ENCODE assay signal across 22 cellular contexts in the genomic region with DNA sequence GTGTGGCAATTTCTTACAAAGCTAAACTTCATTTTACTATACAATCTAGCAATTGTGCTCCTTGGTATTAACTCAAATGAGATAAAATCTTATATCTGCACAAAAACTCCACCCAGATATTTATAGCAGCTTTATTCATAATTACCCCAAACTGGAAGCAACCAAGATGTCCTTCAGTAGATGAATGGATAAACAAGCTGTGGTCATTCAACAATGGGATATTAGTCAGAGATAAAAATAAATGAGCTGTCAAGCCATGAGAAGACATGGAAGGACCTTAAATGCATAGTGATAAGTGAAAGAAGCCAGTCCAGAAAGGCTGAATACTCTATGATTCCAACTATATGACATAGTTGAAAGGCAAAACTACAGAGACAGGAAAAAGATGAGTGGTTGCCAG.
"Had no signal": no experiment of that assay in that cellular context is flagged by ENCODE, and none has a peak within 500 bp of the region (broad histone marks: within the 10 kb centered on the region; RNA-seq: fewer than 3 reads in every experiment).

No MANE protein-coding gene starts in this region.

- H3K4me3 ChIP-seq: colonic mucosa, esophagus squamous epithelium, gastroesophageal sphincter, heart left ventricle, hepatocyte, left ventricle myocardium inferior, lower lobe of right lung had no signal

- H3K9me3 ChIP-seq: colonic mucosa, lower lobe of right lung had no signal

- H2AFZ ChIP-seq: hepatocyte had no signal

- H3K27ac ChIP-seq: colonic mucosa, esophagus squamous epithelium, gastroesophageal sphincter, heart left ventricle, hepatocyte, left ventricle myocardium inferior, lower lobe of right lung had no signal

- H3K27me3 ChIP-seq: colonic mucosa, esophagus squamous epithelium, gastroesophageal sphincter, heart left ventricle, hepatocyte had no signal

- H3K79me2 ChIP-seq: hepatocyte had no signal

- H3K36me3 ChIP-seq: colonic mucosa, esophagus squamous epithelium, gastroesophageal sphincter, heart left ventricle, left ventricle myocardium inferior, lower lobe of right lung had no signal

- H3K4me2 ChIP-seq: hepatocyte had no signal

- DNase-seq: cerebellar nuclear complex; colonic mucosa; cortex of kidney; effector CD8-positive, alpha-beta T cell; effector memory CD8-positive, alpha-beta T cell; endodermal cell; esophagus squamous epithelium; foreskin fibroblast; foreskin melanocyte; heart left ventricle; hypothalamus; immature natural killer cell; islet precursor cell; kidney; kidney glomerular epithelial cell; left colon; left ventricle myocardium inferior; lower lobe of right lung; mesendoderm; midbrain had no signal

- H3K4me1 ChIP-seq: colonic mucosa, gastroesophageal sphincter, heart left ventricle, left ventricle myocardium inferior, lower lobe of right lung had no signal
